In genomic region chr4:3462790-3463415, GRCh38 we compare ENCODE assay signal across 11 cellular contexts. TPM values are rescaled to one million over a fixed set of nuclear protein-coding genes. Genes with fewer than 3 reads are reported as not detected.
DNase-seq lines count a peak whose midpoint lies in the region; ATAC-seq and TF ChIP-seq lines count a peak whose summit lies in the region.
"Had no signal": no experiment of that assay in that cellular context is flagged by ENCODE, and none has a peak within 500 bp of the region (broad histone marks: within the 10 kb centered on the region; RNA-seq: fewer than 3 reads in every experiment).

Gene DOK7, plus strand, starts transcription at chr4:3463306. Its CDS starts 70 bp downstream, at chr4:3463376.

- in situ Hi-C loops in GM13977 (cut with MboI; ENCODE audit: low pct_unique_long_range_greater_than_20kb, low sequenced_read_pairs, unreplicated experiment) = no loop called here

- no peaks in the 10 kb centered on the region for H3K9me3 Mint-ChIP-seq in stimulated activated naive CD8-positive, alpha-beta T cell treated with anti-CD3 and anti-CD28 coated beads, Interleukin-15, amount 100 ng/mL, for 72 hours
- H3K9me3 Mint-ChIP-seq in effector memory CD8-positive, alpha-beta T cell = no peaks in the 10 kb centered on the region
- H3K9me3 Mint-ChIP-seq in naive B cell = peaks cover 0 to 7% (median 2%) of the 10 kb centered on the region in 7 donors
- H3K9me3 Mint-ChIP-seq: activated T-helper 1 cell treated with anti-CD3 and anti-CD28 coated beads, Interleukin-12 subunit alpha, Interleukin-12 subunit beta, Interleukin-2, Interleukin-4 antibody, amounts not matched to agents 30 ng/mL and 10 ng/mL and 1 ng/mL, durations not matched to agents 14 hours and 24 hours and 36 hours had no signal

- no peak for TF ChIP-seq CTCF in GM13977 (IDR thresholded peaks at IDR 0.05; ENCODE audit: extremely low read depth, insufficient read depth, missing control alignments)

- ATAC-seq in stimulated activated naive CD8-positive, alpha-beta T cell treated with anti-CD3 and anti-CD28 coated beads, Interleukin-15, amount 100 ng/mL, for 72 hours = peak; percentile 6
- ATAC-seq in stimulated activated naive CD8-positive, alpha-beta T cell treated with anti-CD3 and anti-CD28 coated beads, Interleukin-15, Interleukin-2, amounts not matched to agents 100 U/mL and 50 U/mL, for 24 hours = no peak
- ATAC-seq in effector memory CD8-positive, alpha-beta T cell (replicated peaks) = no peak
- ATAC-seq in naive B cell (ENCODE audit: low read depth in 2 of 2) = no peak
- ATAC-seq in HG03342 (IDR thresholded peaks at IDR 0.05; ENCODE audit: unreplicated experiment) = no peak

- peaks cover 6% of the 10 kb centered on the region for H3K4me1 Mint-ChIP-seq in stimulated activated naive CD8-positive, alpha-beta T cell treated with anti-CD3 and anti-CD28 coated beads, Interleukin-15, amount 100 ng/mL, for 72 hours
- H3K4me1 Mint-ChIP-seq in effector memory CD8-positive, alpha-beta T cell (ENCODE audit: low read depth in 2 of 2) = peaks cover 4% of the 10 kb centered on the region in 2 donors
- H3K4me1 Mint-ChIP-seq in naive B cell = peaks cover 0 to 4% (median 4%) of the 10 kb centered on the region in 3 donors

- DNase-seq in stimulated activated naive CD8-positive, alpha-beta T cell treated with anti-CD3 and anti-CD28 coated beads, Interleukin-15, amount 100 ng/mL, for 72 hours = no peak
- DNase-seq in stimulated activated naive CD8-positive, alpha-beta T cell treated with anti-CD3 and anti-CD28 coated beads, Interleukin-15, Interleukin-2, amounts not matched to agents 100 U/mL and 50 U/mL, for 24 hours = no peak
- DNase-seq in effector memory CD8-positive, alpha-beta T cell = no peak
- no peak for DNase-seq in naive B cell
- no peak for DNase-seq in amniotic stem cell (lab: John Stamatoyannopoulos, UW)
- DNase-seq in GM13977 (ENCODE audit: low spot score) = no peak
- DNase-seq in HK-2 (ENCODE audit: unreplicated experiment) = no peak
- DNase-seq: DMS79 had no signal

- H3K4me3 Mint-ChIP-seq in stimulated activated naive CD8-positive, alpha-beta T cell treated with anti-CD3 and anti-CD28 coated beads, Interleukin-15, amount 100 ng/mL, for 72 hours = peak within 1 kb of the TSS; percentile 39 to 68
- peak within 1 kb of the TSS; percentile 63 to 65 for H3K4me3 Mint-ChIP-seq in effector memory CD8-positive, alpha-beta T cell
- H3K4me3 Mint-ChIP-seq in naive B cell = peak within 1 kb of the TSS in 7 of 8 donors; percentile 34 to 84 (median 62)
- H3K4me3 Mint-ChIP-seq: activated T-helper 1 cell treated with anti-CD3 and anti-CD28 coated beads, Interleukin-12 subunit alpha, Interleukin-12 subunit beta, Interleukin-2, Interleukin-4 antibody, amounts not matched to agents 30 ng/mL and 10 ng/mL and 1 ng/mL, durations not matched to agents 14 hours and 24 hours and 36 hours had no signal

- no peak within 1 kb of the TSS for H3K27ac Mint-ChIP-seq in stimulated activated naive CD8-positive, alpha-beta T cell treated with anti-CD3 and anti-CD28 coated beads, Interleukin-15, amount 100 ng/mL, for 72 hours
- H3K27ac Mint-ChIP-seq in effector memory CD8-positive, alpha-beta T cell = no peak within 1 kb of the TSS
- H3K27ac Mint-ChIP-seq in naive B cell = peak within 1 kb of the TSS in 1 of 6 donors; percentile 44
- H3K27ac Mint-ChIP-seq: activated T-helper 1 cell treated with anti-CD3 and anti-CD28 coated beads, Interleukin-12 subunit alpha, Interleukin-12 subunit beta, Interleukin-2, Interleukin-4 antibody, amounts not matched to agents 30 ng/mL and 10 ng/mL and 1 ng/mL, durations not matched to agents 14 hours and 24 hours and 36 hours had no signal

- no peaks in the 10 kb centered on the region for H3K36me3 Mint-ChIP-seq in effector memory CD8-positive, alpha-beta T cell (ENCODE audit: insufficient read depth)
- H3K36me3 Mint-ChIP-seq in naive B cell = peaks cover 0 to 7% of the 10 kb centered on the region in 2 donors

- peaks cover 45% of the 10 kb centered on the region for H3K27me3 Mint-ChIP-seq in stimulated activated naive CD8-positive, alpha-beta T cell treated with anti-CD3 and anti-CD28 coated beads, Interleukin-15, amount 100 ng/mL, for 72 hours
- peaks cover 25 to 67% of the 10 kb centered on the region in 2 donors for H3K27me3 Mint-ChIP-seq in effector memory CD8-positive, alpha-beta T cell
- H3K27me3 Mint-ChIP-seq in naive B cell = peaks cover 13 to 49% (median 48%) of the 10 kb centered on the region in 3 donors

RNA-seq across cellular contexts. Expression of gene DOK7, which starts in this region (rescaled TPM):
- 1 to 10 TPM; 1.8 to 6.0 (median 4.3) TPM for polyA plus RNA-seq in naive B cell (ENCODE audit: low read depth in 6 of 6)
- polyA plus RNA-seq: fibroblast of lung had no signal
